ENCODE assay signal across 13 cellular contexts in genomic region chr9:92206490-92206889, GRCh38.
DNase-seq lines count a peak whose midpoint lies in the region; ATAC-seq lines count a peak whose summit lies in the region.
"Had no signal": no experiment of that assay in that cellular context is flagged by ENCODE, and none has a peak within 500 bp of the region (broad histone marks: within the 10 kb centered on the region; RNA-seq: fewer than 3 reads in every experiment).

No MANE protein-coding gene starts in this region.

- no peak overlapping the region for H3K14ac ChIP-seq in mesenchymal stem cell (ENCODE audit: low read length in 2 of 2)

- H3K4me2 ChIP-seq in mesenchymal stem cell (ENCODE audit: low read length, poor library complexity, severe bottlenecking): no peak overlapping the region

- no peak for ATAC-seq in GM21526 (IDR thresholded peaks at IDR 0.05; ENCODE audit: low FRiP score, unreplicated experiment)
- no peak for ATAC-seq in GM19324 (IDR thresholded peaks at IDR 0.05; ENCODE audit: low FRiP score, unreplicated experiment)

- H3K4me1 ChIP-seq in mesenchymal stem cell (ENCODE audit: control insufficient read depth, insufficient read depth, low read depth, low read length): no peaks in the 10 kb centered on the region

- no peak overlapping the region for H3K18ac ChIP-seq in mesenchymal stem cell (ENCODE audit: low read depth in 1 of 2, low read length in 2 of 2)

- H2BK5ac ChIP-seq in mesenchymal stem cell (ENCODE audit: low read depth, low read length, poor library complexity, severe bottlenecking): no peak overlapping the region

- H3K79me1 ChIP-seq in mesenchymal stem cell (replicated peaks; ENCODE audit: low read length, poor library complexity, severe bottlenecking): peaks cover 2% of the 10 kb centered on the region

- no peak overlapping the region for H4K8ac ChIP-seq in mesenchymal stem cell (ENCODE audit: low read length)

- H4K91ac ChIP-seq in mesenchymal stem cell (ENCODE audit: low read length): no peak overlapping the region

- H2BK120ac ChIP-seq in mesenchymal stem cell (ENCODE audit: low read depth, low read length): no peak overlapping the region

- in situ Hi-C loops in KBM-7 (cut with MboI; ENCODE audit: low pct_unique_long_range_greater_than_20kb, low sequenced_read_pairs): loop anchor here (25.0 kb wide), 1 partner anchor 106 kb away; no protein-coding TSS in a partner anchor

- H3K27ac ChIP-seq in mesenchymal stem cell (ENCODE audit: low read length, poor library complexity, severe bottlenecking): no peak overlapping the region

- no peak overlapping the region for H2BK12ac ChIP-seq in mesenchymal stem cell (ENCODE audit: low read length in 2 of 2)

- H3K27me3 ChIP-seq in mesenchymal stem cell (ENCODE audit: control insufficient read depth in 1 of 2, insufficient read depth in 1 of 2, low read length in 2 of 2): no peaks in the 10 kb centered on the region

- H2BK15ac ChIP-seq in mesenchymal stem cell (ENCODE audit: low read depth, poor library complexity, severe bottlenecking): no peak overlapping the region

- H3K36me3 ChIP-seq in mesenchymal stem cell (ENCODE audit: control insufficient read depth in 1 of 2, insufficient read depth in 2 of 2, low read depth in 1 of 2, low read length in 2 of 2): peaks cover 9 to 43% of the 10 kb centered on the region in 2 experiments

- no peaks in the 10 kb centered on the region for H3K9me3 ChIP-seq in mesenchymal stem cell (ENCODE audit: control insufficient read depth, low read length)

- H3K4ac ChIP-seq in mesenchymal stem cell (ENCODE audit: low read depth in 1 of 2, low read length in 2 of 2): no peak overlapping the region

- DNase-seq in NCI-H82 (lab: John Stamatoyannopoulos, UW) (peak; percentile 22), NCI-H82 treated with DMSO at 0.1 percent for 48 hours (lab: John Stamatoyannopoulos, UW; ENCODE audit: unreplicated experiment) (no peak), KBM-7 (peak; percentile 20), amniotic epithelial cell (ENCODE audit: low read depth) (peak; percentile 32), mesenchymal stem cell (peak; percentile 81)
- no peak for DNase-seq in stimulated activated naive CD4-positive, alpha-beta T cell treated with Interleukin-2 at 50 U/mL for 16 hours (lab: John Stamatoyannopoulos, UW)
- DNase-seq: NCI-H2029; NK-92 treated with Interleukin-12 subunit alpha and Interleukin-12 subunit beta, amount 100 ng/mL, for 24 hours; occipital lobe; small intestine; substantia nigra had no signal

- no peak overlapping the region for H3K9ac ChIP-seq in mesenchymal stem cell (ENCODE audit: low read length)

- H3K4me3 ChIP-seq in mesenchymal stem cell (ENCODE audit: insufficient read depth in 1 of 2, low read depth in 1 of 2, low read length in 2 of 2): no peak overlapping the region

- WGBS in mesenchymal stem cell: no CpG with 5 or more reads among the region's 1 CpG

- H2AK5ac ChIP-seq in mesenchymal stem cell (ENCODE audit: low read length, severe bottlenecking): no peak overlapping the region

- no peak overlapping the region for H3K23ac ChIP-seq in mesenchymal stem cell (ENCODE audit: low read length in 2 of 2)

- no peak overlapping the region for H2AFZ ChIP-seq in mesenchymal stem cell (ENCODE audit: low read depth, low read length)

Comparison
In these comparisons a context has a peak if more than half of its experiments do, and no peak if none do; other contexts are left out.
1. DNase-seq: peak in NCI-H82 (single experiment), KBM-7 (single experiment), amniotic epithelial cell (single experiment) and mesenchymal stem cell (single experiment); none in NCI-H82 treated with DMSO at 0.1 percent for 48 hours (single experiment) and stimulated activated naive CD4-positive, alpha-beta T cell treated with Interleukin-2 at 50 U/mL for 16 hours (single experiment).